26 cellular contexts compared by ENCODE assay signal in the genomic region with DNA sequence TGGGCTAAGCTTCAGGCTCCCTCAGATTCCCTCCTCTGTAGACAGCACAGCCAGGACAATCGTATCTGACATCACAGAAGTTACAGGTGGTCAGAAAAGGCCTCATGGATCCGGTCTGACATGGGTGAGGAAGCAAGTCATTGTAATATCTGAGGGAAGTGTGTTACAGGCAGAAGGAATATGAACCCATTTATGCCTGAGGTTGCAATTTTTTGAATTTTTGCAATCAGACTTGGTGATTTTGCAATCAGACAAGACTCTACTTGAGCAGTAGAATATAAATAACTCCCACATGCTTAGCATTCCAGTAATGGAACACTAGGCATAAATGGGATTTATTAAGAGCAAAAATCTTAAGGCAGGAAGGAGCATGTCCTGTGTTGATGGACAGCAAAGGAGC. TPM values are rescaled to one million over a fixed set of nuclear protein-coding genes. Genes with fewer than 3 reads are reported as not detected.
DNase-seq lines count a peak whose midpoint lies in the region; ATAC-seq and TF ChIP-seq lines count a peak whose summit lies in the region.
"Had no signal": no experiment of that assay in that cellular context is flagged by ENCODE, and none has a peak within 500 bp of the region (broad histone marks: within the 10 kb centered on the region; RNA-seq: fewer than 3 reads in every experiment).

No MANE protein-coding gene starts in this region.

- intact Hi-C loops in esophagus squamous epithelium (cut with DNase I), result no loop called here

- H3K4me3 ChIP-seq in RWPE2 (ENCODE audit: severe bottlenecking) (no peak overlapping the region), lung (no peak overlapping the region), esophagus squamous epithelium (no peak overlapping the region)
- H3K4me3 ChIP-seq: A549; BLaER1 treated with 17β-estradiol and CSF1 and Interleukin-3, amounts not matched to agents 10 nM and 100 nM; HAP-1; SJSA1 had no signal

- TF ChIP-seq POLR2A in esophagus squamous epithelium (IDR thresholded peaks at IDR 0.05), result no peak

- H3K36me3 ChIP-seq in RWPE2 (ENCODE audit: low read depth) (no peaks in the 10 kb centered on the region), lung (ENCODE audit: control insufficient read depth in 2 of 2, insufficient read depth in 2 of 2, low read length in 2 of 2) (no peaks in the 10 kb centered on the region), esophagus squamous epithelium (no peaks in the 10 kb centered on the region)
- H3K36me3 ChIP-seq: BLaER1 treated with 17β-estradiol and CSF1 and Interleukin-3, amounts not matched to agents 10 nM and 100 nM; HAP-1; SJSA1 had no signal

- no peak for DNase-seq in RWPE2 (ENCODE audit: low spot score)
- no peak for DNase-seq in lung (ENCODE audit: low spot score)
- no peak for DNase-seq in esophagus squamous epithelium (lab: John Stamatoyannopoulos, UW)
- DNase-seq in GM19238 (ENCODE audit: insufficient read length, low spot score), result no peak
- DNase-seq: AML-193; CD4-positive, alpha-beta T cell; GOT3; HFFc6; NCI-H1092; NCI-H1417 treated with DMSO at 0.1 percent for 48 hours; NCI-H187; NCI-H2081 treated with DMSO at 0.1 percent for 48 hours; NCI-H2171; NCI-H345; NCI-H524; NK-92 treated with Interleukin-12 subunit alpha and Interleukin-12 subunit beta, amount 100 ng/mL, for 24 hours; PC-3; Right ventricle myocardium superior had no signal

- WGBS in lung, 2 donors, result 34 to 52% methylated on average over 2 of the region's 2 CpGs
- 18 to 56% methylated on average over 1 of the region's 2 CpGs for WGBS in esophagus squamous epithelium, 2 donors

- peaks cover 3% of the 10 kb centered on the region for H3K9me3 ChIP-seq in RWPE2 (ENCODE audit: severe bottlenecking)
- peaks cover 0 to 14% of the 10 kb centered on the region in 2 donors for H3K9me3 ChIP-seq in lung (ENCODE audit: control insufficient read depth in 2 of 2, insufficient read depth in 1 of 2, low read length in 1 of 2)
- no peaks in the 10 kb centered on the region for H3K9me3 ChIP-seq in esophagus squamous epithelium
- H3K9me3 ChIP-seq: A549; BLaER1 treated with 17β-estradiol and CSF1 and Interleukin-3, amounts not matched to agents 10 nM and 100 nM; HAP-1 had no signal

- H3K27ac ChIP-seq in RWPE2 (ENCODE audit: poor library complexity, severe bottlenecking) (peak overlapping the region; percentile 24), lung (ENCODE audit: low read depth in 1 of 2, low read length in 1 of 2) (peak overlapping the region in 1 of 2 donors; percentile 20), esophagus squamous epithelium (no peak overlapping the region)
- H3K27ac ChIP-seq: A549; BLaER1 treated with 17β-estradiol and CSF1 and Interleukin-3, amounts not matched to agents 10 nM and 100 nM; HL-60; SJSA1 had no signal

- no peak for TF ChIP-seq CTCF in RWPE2 (IDR thresholded peaks at IDR 0.05; ENCODE audit: poor library complexity, severe bottlenecking)
- TF ChIP-seq CTCF in lung (IDR thresholded peaks at IDR 0.05; ENCODE audit: control extremely low read depth, extremely low read depth), result no peak
- no peak for TF ChIP-seq CTCF in esophagus squamous epithelium (IDR thresholded peaks at IDR 0.05)

- H3K27me3 ChIP-seq in RWPE2 (ENCODE audit: insufficient read depth, poor library complexity, severe bottlenecking) (no peaks in the 10 kb centered on the region), lung (ENCODE audit: control insufficient read depth, insufficient read depth) (no peaks in the 10 kb centered on the region), esophagus squamous epithelium (no peaks in the 10 kb centered on the region)
- H3K27me3 ChIP-seq: BLaER1 treated with 17β-estradiol and CSF1 and Interleukin-3, amounts not matched to agents 10 nM and 100 nM; SJSA1 had no signal

- H3K4me1 ChIP-seq in RWPE2 (ENCODE audit: insufficient read depth, poor library complexity, severe bottlenecking), result peaks cover 4% of the 10 kb centered on the region
- H3K4me1 ChIP-seq in lung (ENCODE audit: control insufficient read depth in 2 of 2, insufficient read depth in 2 of 2, low read length in 2 of 2), result peaks cover 0 to 1% of the 10 kb centered on the region in 2 donors
- peaks cover 0 to 11% (median 0%) of the 10 kb centered on the region in 3 donors for H3K4me1 ChIP-seq in esophagus squamous epithelium
- H3K4me1 ChIP-seq: A549; BLaER1 treated with 17β-estradiol and CSF1 and Interleukin-3, amounts not matched to agents 10 nM and 100 nM; HAP-1; SJSA1 had no signal

- ATAC-seq in RWPE2 (ENCODE audit: low read depth), result peak; percentile 87
- peak; percentile 32 for ATAC-seq in esophagus mucosa
- ATAC-seq in lung (ENCODE audit: insufficient read depth, low FRiP score), result peak; percentile 58
- no peak for ATAC-seq in GM21447 (IDR thresholded peaks at IDR 0.05; ENCODE audit: unreplicated experiment)
- no peak for ATAC-seq in GM21360 (IDR thresholded peaks at IDR 0.05; ENCODE audit: unreplicated experiment)
- ATAC-seq: A549, PC-3 had no signal

RNA-seq across cellular contexts. Expression of gene CBLN4, which starts 52.1 kb away (rescaled TPM):
- not detected for total RNA-seq in esophagus mucosa
- total RNA-seq in lung, result under 1 TPM; 0.09 to 0.15 TPM
- under 1 TPM; 0.05 to 0.10 TPM for polyA plus RNA-seq in lung
- under 1 TPM in 1 of 4 donors, not detected in 3; under 0.01 TPM for total RNA-seq in esophagus squamous epithelium
- total RNA-seq: CD4-positive, alpha-beta T cell; HFFc6; PC-3; Right ventricle myocardium superior; SJSA1 had no signal
- polyA plus RNA-seq: A549 had no signal

Comparison
In these comparisons a context has a peak if more than half of its experiments do, and no peak if none do; other contexts are left out.
1. ATAC-seq: peak in RWPE2 (single experiment), esophagus mucosa (single experiment) and lung (single experiment); none in GM21447 (single experiment) and GM21360 (single experiment).